Comparison of ENCODE assay signal across 8 cellular contexts in the genomic region with DNA sequence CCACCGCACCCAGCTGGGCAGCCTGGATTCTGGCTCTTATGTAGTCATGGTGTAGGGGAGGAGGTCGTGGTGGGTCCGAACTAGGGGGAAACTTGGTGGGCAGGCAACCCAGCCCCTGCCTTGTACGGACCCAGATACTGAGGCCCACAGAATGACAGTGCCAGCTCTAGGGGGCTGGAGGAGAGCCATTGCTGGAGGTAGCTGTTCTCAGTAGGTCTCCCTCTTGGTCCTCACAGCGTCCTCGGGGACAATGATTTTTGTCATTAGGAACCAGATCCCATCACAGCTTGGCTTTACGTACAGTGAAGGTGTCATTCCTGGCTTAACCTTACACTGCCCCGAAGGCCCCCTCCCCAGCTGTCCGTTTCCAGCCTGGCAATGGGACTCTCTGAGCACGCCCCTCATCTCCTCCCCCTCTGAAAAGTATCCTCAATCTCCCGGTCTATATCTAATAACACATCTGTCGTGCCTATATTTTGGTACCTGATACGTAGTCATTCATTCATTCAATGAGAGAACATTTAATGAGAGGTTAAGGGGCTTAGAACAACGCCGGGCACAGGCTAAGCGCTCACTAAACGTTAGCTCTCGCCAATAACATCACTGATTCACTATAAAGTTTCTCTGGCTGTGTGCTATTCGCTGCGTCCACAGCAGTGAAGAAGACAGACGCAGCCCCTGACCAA. TPM values are rescaled to one million over a fixed set of nuclear protein-coding genes. Genes with fewer than 3 reads are reported as not detected.
DNase-seq lines count a peak whose midpoint lies in the region; ATAC-seq and TF ChIP-seq lines count a peak whose summit lies in the region.

No MANE protein-coding gene starts in this region.

- H3K4me1 Mint-ChIP-seq in activated naive CD4-positive, alpha-beta T cell treated with anti-CD3 and anti-CD28 coated beads for 36 hours (ENCODE audit: low read depth) = peaks cover 35% of the 10 kb centered on the region
- peaks cover 17% of the 10 kb centered on the region for H3K4me1 Mint-ChIP-seq in memory B cell
- H3K4me1 Mint-ChIP-seq in type B pancreatic cell (ENCODE audit: unreplicated experiment) = peaks cover 30% of the 10 kb centered on the region

- CTCF ChIA-PET in activated naive CD4-positive, alpha-beta T cell treated with anti-CD3 and anti-CD28 coated beads for 36 hours (lab: Charles Lee) = interaction anchor here (0.6 to 1.5 kb wide), 4 partner anchors 9 to 133 kb away, joined by 3 to 8 read pairs (median 4); no protein-coding TSS in a partner anchor

- H3K9me3 Mint-ChIP-seq in activated naive CD4-positive, alpha-beta T cell treated with anti-CD3 and anti-CD28 coated beads for 36 hours = no peaks in the 10 kb centered on the region
- H3K9me3 Mint-ChIP-seq in memory B cell = no peaks in the 10 kb centered on the region
- no peaks in the 10 kb centered on the region for H3K9me3 Mint-ChIP-seq in type B pancreatic cell

- H3K27me3 Mint-ChIP-seq in activated naive CD4-positive, alpha-beta T cell treated with anti-CD3 and anti-CD28 coated beads for 36 hours (ENCODE audit: low read depth) = no peaks in the 10 kb centered on the region
- H3K27me3 Mint-ChIP-seq in memory B cell (no peaks in the 10 kb centered on the region), type B pancreatic cell (peaks cover 5% of the 10 kb centered on the region)

- peak overlapping the region; percentile 69 for H3K4me3 Mint-ChIP-seq in activated naive CD4-positive, alpha-beta T cell treated with anti-CD3 and anti-CD28 coated beads for 36 hours
- peak overlapping the region; percentile 49 for H3K4me3 Mint-ChIP-seq in memory B cell
- H3K4me3 Mint-ChIP-seq in type B pancreatic cell = peak overlapping the region; percentile 84

- intact Hi-C loops in activated naive CD4-positive, alpha-beta T cell treated with anti-CD3 and anti-CD28 coated beads for 36 hours (cut with micrococcal nuclease) = loop anchor here (1.0 to 10.0 kb wide), 10 partner anchors 15 to 631 kb away; partner anchors contain the start of genes HSP90AA1, PPP2R5C, RCOR1 and WDR20

- peak overlapping the region; percentile 69 for H3K4me3 ChIP-seq in adipocyte (ENCODE audit: low read length)

- ATAC-seq in memory B cell (ENCODE audit: low read depth) (no peak), GM21515 (IDR thresholded peaks at IDR 0.05; ENCODE audit: unreplicated experiment) (no peak)

- TF ChIP-seq CTCF in type B pancreatic cell (conservative IDR thresholded peaks at IDR 0.05) = no peak

- H3K36me3 Mint-ChIP-seq in activated naive CD4-positive, alpha-beta T cell treated with anti-CD3 and anti-CD28 coated beads for 36 hours (ENCODE audit: low read depth) = peaks cover 3% of the 10 kb centered on the region
- H3K36me3 Mint-ChIP-seq in memory B cell = no peaks in the 10 kb centered on the region
- peaks cover 4% of the 10 kb centered on the region for H3K36me3 Mint-ChIP-seq in type B pancreatic cell

- H3K9ac ChIP-seq in adipocyte (ENCODE audit: low read length) = peak overlapping the region; percentile 76

- peak overlapping the region; percentile 51 for H3K27ac Mint-ChIP-seq in activated naive CD4-positive, alpha-beta T cell treated with anti-CD3 and anti-CD28 coated beads for 36 hours
- H3K27ac Mint-ChIP-seq in memory B cell (no peak overlapping the region), type B pancreatic cell (peak overlapping the region; percentile 74)

- H3K36me3 ChIP-seq in adipocyte (ENCODE audit: control insufficient read depth, insufficient read depth, low read length, severe bottlenecking) = no peaks in the 10 kb centered on the region

- no peaks in the 10 kb centered on the region for H3K27me3 ChIP-seq in adipocyte (replicated peaks; ENCODE audit: control insufficient read depth, insufficient read depth, low read length)

- DNase-seq in activated naive CD4-positive, alpha-beta T cell treated with anti-CD3 and anti-CD28 coated beads for 36 hours = no peak
- no peak for DNase-seq in activated naive CD4-positive, alpha-beta T cell treated with anti-CD3 and anti-CD28 coated beads, Interleukin-2, amount 50 U/mL, for 16 hours
- DNase-seq in adipocyte (ENCODE audit: low read depth) (no peak), memory B cell (ENCODE audit: low spot score in 2 of 2) (no peak), type B pancreatic cell (ENCODE audit: extremely low spot score, unreplicated experiment) (no peak), cortex of kidney (lab: John Stamatoyannopoulos, UW) (no peak), NCI-H2081 treated with DMSO at 0.1 percent for 48 hours (lab: John Stamatoyannopoulos, UW) (no peak)

- H3K4me1 ChIP-seq in adipocyte (ENCODE audit: control insufficient read depth, insufficient read depth, low read length) = peaks cover 27% of the 10 kb centered on the region

- H3K9me3 ChIP-seq in adipocyte (ENCODE audit: control insufficient read depth, low read length) = no peaks in the 10 kb centered on the region

RNA-seq across cellular contexts. Expression of gene DYNC1H1, which starts 0.6 kb away (rescaled TPM):
- total RNA-seq in activated naive CD4-positive, alpha-beta T cell treated with anti-CD3 and anti-CD28 coated beads for 36 hours = 100 to 1,000 TPM; 207 to 208 TPM
- total RNA-seq in type B pancreatic cell (ENCODE audit: low replicate concordance) = 413 and 489 TPM in 2 replicates
